26 cellular contexts compared by ENCODE assay signal in genomic region chr18:10025756-10026290, GRCh38.
"Had no signal": no experiment of that assay in that cellular context is flagged by ENCODE, and none has a peak within 500 bp of the region (broad histone marks: within the 10 kb centered on the region; RNA-seq: fewer than 3 reads in every experiment).

No MANE protein-coding gene starts in this region.

- H3K27me3 ChIP-seq: brain microvascular endothelial cell, gastrocnemius medialis, left lung, stomach, suprapubic skin, transverse colon, vagina had no signal

- H3K27me3 Mint-ChIP-seq: activated CD4-positive, alpha-beta T cell treated with anti-CD3 and anti-CD28 coated beads for 36 hours; activated naive CD8-positive, alpha-beta T cell treated with anti-CD3 and anti-CD28 coated beads, Interleukin-2, amount 10 ng/mL, durations not matched to agents 7 days and 5 days had no signal

- H3K9me3 Mint-ChIP-seq: activated B cell treated with CpG ODN at 0.5 μM for 24 hours; activated CD4-positive, alpha-beta memory T cell treated with anti-CD3 and anti-CD28 coated beads for 36 hours; activated naive CD4-positive, alpha-beta T cell treated with anti-CD3 and anti-CD28 coated beads for 36 hours; activated naive CD8-positive, alpha-beta T cell treated with anti-CD3 and anti-CD28 coated beads, Interleukin-2, amount 10 ng/mL, durations not matched to agents 7 days and 5 days; stimulated activated memory B cell treated with anti-CD40 and anti-IgM and Interleukin-4, amounts not matched to agents 10 μg/mL and 1 μg/mL and 100 μg/mL, for 72 hours had no signal

- H3K4me1 ChIP-seq: stomach, suprapubic skin, transverse colon, vagina had no signal

- ATAC-seq: activated CD4-positive, alpha-beta T cell treated with anti-CD3 and anti-CD28 coated beads for 36 hours; esophagus mucosa; gastrocnemius medialis; left lung; mucosa of descending colon; sciatic nerve; stimulated activated memory B cell treated with anti-CD40 and anti-IgM and Interleukin-4, amounts not matched to agents 10 μg/mL and 1 μg/mL and 100 μg/mL, for 72 hours; T-helper 17 cell had no signal

- H3K9me3 ChIP-seq: gastrocnemius medialis, left lung, mucosa of descending colon, stomach, suprapubic skin, transverse colon, vagina had no signal

- H3K4me3 ChIP-seq: gastrocnemius medialis, left lung, mucosa of descending colon, stomach, suprapubic skin, transverse colon, vagina had no signal

- DNase-seq: activated B cell treated with CpG ODN at 0.5 μM for 24 hours; activated CD4-positive, alpha-beta memory T cell treated with anti-CD3 and anti-CD28 coated beads for 36 hours; activated CD4-positive, alpha-beta T cell treated with anti-CD3 and anti-CD28 coated beads for 36 hours; activated naive CD4-positive, alpha-beta T cell treated with anti-CD3 and anti-CD28 coated beads for 36 hours; activated naive CD8-positive, alpha-beta T cell treated with anti-CD3 and anti-CD28 coated beads, Interleukin-2, amount 10 ng/mL, durations not matched to agents 7 days and 5 days; activated T-cell treated with anti-CD3 and anti-CD28 coated beads, Interleukin-2, amount 50 U/mL, for 48 hours; amygdala; brain microvascular endothelial cell; central memory CD4-positive, alpha-beta T cell; effector memory CD4-positive, alpha-beta T cell; gastrocnemius medialis; head of caudate nucleus; left lung; mucosa of descending colon; nephron progenitor cell; nucleus accumbens; small intestine; stimulated activated CD4-positive, alpha-beta T cell treated with anti-CD3 and anti-CD28 coated beads, Interleukin-15, amount 100 ng/mL, for 24 hours; stomach; T-helper 17 cell; transverse colon had no signal

- H3K27ac Mint-ChIP-seq: activated B cell treated with CpG ODN at 0.5 μM for 24 hours; activated CD4-positive, alpha-beta memory T cell treated with anti-CD3 and anti-CD28 coated beads for 36 hours; activated CD4-positive, alpha-beta T cell treated with anti-CD3 and anti-CD28 coated beads for 36 hours; activated naive CD4-positive, alpha-beta T cell treated with anti-CD3 and anti-CD28 coated beads for 36 hours; activated naive CD8-positive, alpha-beta T cell treated with anti-CD3 and anti-CD28 coated beads, Interleukin-2, amount 10 ng/mL, durations not matched to agents 7 days and 5 days; nephron progenitor cell; stimulated activated memory B cell treated with anti-CD40 and anti-IgM and Interleukin-4, amounts not matched to agents 10 μg/mL and 1 μg/mL and 100 μg/mL, for 72 hours; T-helper 17 cell had no signal

- H3K36me3 Mint-ChIP-seq: activated CD4-positive, alpha-beta memory T cell treated with anti-CD3 and anti-CD28 coated beads for 36 hours; activated naive CD8-positive, alpha-beta T cell treated with anti-CD3 and anti-CD28 coated beads, Interleukin-2, amount 10 ng/mL, durations not matched to agents 7 days and 5 days; stimulated activated memory B cell treated with anti-CD40 and anti-IgM and Interleukin-4, amounts not matched to agents 10 μg/mL and 1 μg/mL and 100 μg/mL, for 72 hours had no signal

- H3K36me3 ChIP-seq: brain microvascular endothelial cell, gastrocnemius medialis, left lung, stomach, suprapubic skin, transverse colon, vagina had no signal

- H3K4me1 Mint-ChIP-seq: activated B cell treated with CpG ODN at 0.5 μM for 24 hours; activated CD4-positive, alpha-beta T cell treated with anti-CD3 and anti-CD28 coated beads for 36 hours; activated naive CD8-positive, alpha-beta T cell treated with anti-CD3 and anti-CD28 coated beads, Interleukin-2, amount 10 ng/mL, durations not matched to agents 7 days and 5 days; stimulated activated memory B cell treated with anti-CD40 and anti-IgM and Interleukin-4, amounts not matched to agents 10 μg/mL and 1 μg/mL and 100 μg/mL, for 72 hours; T-helper 17 cell had no signal

- H3K4me3 Mint-ChIP-seq: activated B cell treated with CpG ODN at 0.5 μM for 24 hours; activated CD4-positive, alpha-beta memory T cell treated with anti-CD3 and anti-CD28 coated beads for 36 hours; activated CD4-positive, alpha-beta T cell treated with anti-CD3 and anti-CD28 coated beads for 36 hours; activated naive CD4-positive, alpha-beta T cell treated with anti-CD3 and anti-CD28 coated beads for 36 hours; activated naive CD8-positive, alpha-beta T cell treated with anti-CD3 and anti-CD28 coated beads, Interleukin-2, amount 10 ng/mL, durations not matched to agents 7 days and 5 days; nephron progenitor cell; stimulated activated memory B cell treated with anti-CD40 and anti-IgM and Interleukin-4, amounts not matched to agents 10 μg/mL and 1 μg/mL and 100 μg/mL, for 72 hours; T-helper 17 cell had no signal

- H3K27ac ChIP-seq: brain microvascular endothelial cell, gastrocnemius medialis, left lung, stomach, suprapubic skin, transverse colon, vagina had no signal
